Comparison of ENCODE assay signal across 8 cellular contexts in the genomic region with DNA sequence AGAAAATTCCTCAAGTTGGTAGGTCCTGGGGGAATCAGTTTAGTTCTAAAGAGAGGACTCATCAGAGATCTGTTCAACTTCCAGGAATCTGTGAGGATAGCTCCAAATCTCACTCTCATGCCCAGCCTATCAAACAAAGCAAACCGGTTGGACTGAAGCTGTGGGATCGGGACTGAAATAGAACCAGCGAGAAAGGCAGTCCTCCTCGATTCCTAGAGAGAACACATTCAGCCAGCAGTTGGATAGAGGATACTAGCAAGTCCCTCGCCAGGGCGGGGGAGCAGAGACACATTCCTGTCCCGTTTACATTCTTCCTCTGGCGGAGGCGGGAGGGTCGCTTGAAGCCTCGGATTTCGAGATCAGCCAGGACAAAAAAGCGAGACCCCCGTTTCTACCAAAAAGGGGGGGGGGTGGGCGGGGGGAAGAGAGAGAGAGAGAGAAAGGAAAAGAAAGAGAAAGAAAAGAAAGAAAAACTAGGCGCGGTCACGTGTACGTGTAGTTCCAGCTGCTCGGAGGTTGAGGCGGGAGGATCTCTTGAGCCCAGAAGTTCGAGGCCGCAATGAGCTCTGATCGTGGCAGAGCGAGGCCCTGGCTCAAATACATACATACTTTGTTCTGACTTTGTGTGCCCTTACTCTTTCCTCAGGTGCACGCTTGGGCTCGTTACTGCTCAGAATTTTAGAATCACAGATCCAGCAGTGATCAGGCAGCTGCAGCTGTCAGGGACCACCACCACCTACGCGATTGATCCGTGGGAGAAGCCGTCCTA. TPM values are rescaled to one million over a fixed set of nuclear protein-coding genes. Genes with fewer than 3 reads are reported as not detected.
DNase-seq lines count a peak whose midpoint lies in the region; ATAC-seq, FAIRE-seq and TF ChIP-seq lines count a peak whose summit lies in the region.

No MANE protein-coding gene starts in this region.

- H3K27me3 ChIP-seq in muscle layer of colon (ENCODE audit: control insufficient read depth in 1 of 2, insufficient read depth in 2 of 2, low read length in 2 of 2), result peaks cover 0 to 11% of the 10 kb centered on the region in 2 donors

- H3K9me3 ChIP-seq in muscle layer of colon (ENCODE audit: low read length), result no peaks in the 10 kb centered on the region

- TF ChIP-seq CTCF in fibroblast of pulmonary artery (IDR thresholded peaks at IDR 0.05; ENCODE audit: low read length, missing control alignments), result no peak

- peaks cover 4% of the 10 kb centered on the region for H3K36me3 Mint-ChIP-seq in activated naive CD4-positive, alpha-beta T cell treated with anti-CD3 and anti-CD28 coated beads for 36 hours (ENCODE audit: low read depth)
- H3K36me3 Mint-ChIP-seq in activated CD4-positive, alpha-beta memory T cell treated with anti-CD3 and anti-CD28 coated beads for 36 hours, result peaks cover 5% of the 10 kb centered on the region

- no peak overlapping the region for H3K27ac Mint-ChIP-seq in activated naive CD4-positive, alpha-beta T cell treated with anti-CD3 and anti-CD28 coated beads for 36 hours
- no peak overlapping the region for H3K27ac Mint-ChIP-seq in activated CD4-positive, alpha-beta memory T cell treated with anti-CD3 and anti-CD28 coated beads for 36 hours

- peak overlapping the region; percentile 59 for H3K4me3 ChIP-seq in fibroblast of pulmonary artery (replicated peaks; ENCODE audit: low read depth, low read length)
- peak overlapping the region; percentile 45 to 55 for H3K4me3 ChIP-seq in muscle layer of colon (ENCODE audit: low read depth in 1 of 2, low read length in 2 of 2)

- H3K9ac ChIP-seq in muscle layer of colon (ENCODE audit: low read length), result peak overlapping the region; percentile 52

- FAIRE-seq in urothelium cell line (lab: Jason Lieb, UNC), result no peak

- CTCF ChIA-PET in activated naive CD4-positive, alpha-beta T cell treated with anti-CD3 and anti-CD28 coated beads for 36 hours (lab: Charles Lee), result interaction anchor here (0.6 to 2.4 kb wide), 6 partner anchors 15 to 148 kb away, joined by 3 to 13 read pairs (median 4); no protein-coding TSS in a partner anchor
- CTCF ChIA-PET in activated CD4-positive, alpha-beta memory T cell treated with anti-CD3 and anti-CD28 coated beads for 36 hours (lab: Charles Lee), result interaction anchor here (0.6 to 1.8 kb wide), 5 partner anchors 16 to 148 kb away, joined by 3 to 7 read pairs (median 5); no protein-coding TSS in a partner anchor

- ATAC-seq in HG02884 (IDR thresholded peaks at IDR 0.05; ENCODE audit: unreplicated experiment), result no peak

- H3K9me3 Mint-ChIP-seq in activated naive CD4-positive, alpha-beta T cell treated with anti-CD3 and anti-CD28 coated beads for 36 hours, result no peaks in the 10 kb centered on the region
- peaks cover 4% of the 10 kb centered on the region for H3K9me3 Mint-ChIP-seq in activated CD4-positive, alpha-beta memory T cell treated with anti-CD3 and anti-CD28 coated beads for 36 hours

- peak overlapping the region; percentile 73 for H3K27ac ChIP-seq in muscle layer of colon (ENCODE audit: low read depth, low read length)

- H3K4me1 Mint-ChIP-seq in activated naive CD4-positive, alpha-beta T cell treated with anti-CD3 and anti-CD28 coated beads for 36 hours (ENCODE audit: low read depth), result peaks cover 41% of the 10 kb centered on the region
- peaks cover 49% of the 10 kb centered on the region for H3K4me1 Mint-ChIP-seq in activated CD4-positive, alpha-beta memory T cell treated with anti-CD3 and anti-CD28 coated beads for 36 hours (ENCODE audit: low read depth)

- POLR2A ChIA-PET in activated CD4-positive, alpha-beta memory T cell treated with anti-CD3 and anti-CD28 coated beads for 36 hours (lab: Charles Lee), result no interaction called here

- H3K27me3 Mint-ChIP-seq in activated naive CD4-positive, alpha-beta T cell treated with anti-CD3 and anti-CD28 coated beads for 36 hours (ENCODE audit: low read depth), result peaks cover 20% of the 10 kb centered on the region
- H3K27me3 Mint-ChIP-seq in activated CD4-positive, alpha-beta memory T cell treated with anti-CD3 and anti-CD28 coated beads for 36 hours, result peaks cover 21% of the 10 kb centered on the region

- H3K4me3 Mint-ChIP-seq in activated naive CD4-positive, alpha-beta T cell treated with anti-CD3 and anti-CD28 coated beads for 36 hours, result peak overlapping the region; percentile 72
- H3K4me3 Mint-ChIP-seq in activated CD4-positive, alpha-beta memory T cell treated with anti-CD3 and anti-CD28 coated beads for 36 hours, result peak overlapping the region; percentile 66

- intact Hi-C loops in activated naive CD4-positive, alpha-beta T cell treated with anti-CD3 and anti-CD28 coated beads for 36 hours (cut with micrococcal nuclease), result loop anchor here (10.0 kb wide), 1 partner anchor 1511 kb away; a partner anchor contains a TSS
- intact Hi-C loops in activated CD4-positive, alpha-beta memory T cell treated with anti-CD3 and anti-CD28 coated beads for 36 hours (cut with micrococcal nuclease), result no loop called here

- no peaks in the 10 kb centered on the region for H3K4me1 ChIP-seq in muscle layer of colon (ENCODE audit: insufficient read depth, low read length)

- peak; percentile 44 for DNase-seq in activated naive CD4-positive, alpha-beta T cell treated with anti-CD3 and anti-CD28 coated beads for 36 hours
- DNase-seq in activated naive CD4-positive, alpha-beta T cell treated with Interleukin-2 at 50 U/mL for 16 hours, result no peak
- DNase-seq in NCI-H2196 (lab: John Stamatoyannopoulos, UW; ENCODE audit: unreplicated experiment), result peak; percentile 92
- peak; percentile 33 for DNase-seq in activated CD4-positive, alpha-beta memory T cell treated with anti-CD3 and anti-CD28 coated beads for 36 hours
- DNase-seq in fibroblast of pulmonary artery (ENCODE audit: low read depth), result peak; percentile 99
- peak; percentile 89 for DNase-seq in urothelium cell line (ENCODE audit: low spot score)

- no peaks in the 10 kb centered on the region for H3K36me3 ChIP-seq in muscle layer of colon (ENCODE audit: insufficient read depth, low read length)

RNA-seq across cellular contexts. Expression of a gene that starts 19.5 kb away (rescaled TPM):
- under 1 TPM; 0.57 to 0.69 TPM for total RNA-seq in activated naive CD4-positive, alpha-beta T cell treated with anti-CD3 and anti-CD28 coated beads for 36 hours
- 1 to 10 TPM in 1 of 2 experiments, under 1 TPM in 1; 0.99 to 1.3 TPM for total RNA-seq in activated CD4-positive, alpha-beta memory T cell treated with anti-CD3 and anti-CD28 coated beads for 36 hours

RNA-seq across cellular contexts. Expression of a gene that starts 59.4 kb away (rescaled TPM):
- not detected for total RNA-seq in activated naive CD4-positive, alpha-beta T cell treated with anti-CD3 and anti-CD28 coated beads for 36 hours
- not detected for total RNA-seq in activated CD4-positive, alpha-beta memory T cell treated with anti-CD3 and anti-CD28 coated beads for 36 hours
